Comparison of ENCODE assay signal across 26 cellular contexts in the genomic region with DNA sequence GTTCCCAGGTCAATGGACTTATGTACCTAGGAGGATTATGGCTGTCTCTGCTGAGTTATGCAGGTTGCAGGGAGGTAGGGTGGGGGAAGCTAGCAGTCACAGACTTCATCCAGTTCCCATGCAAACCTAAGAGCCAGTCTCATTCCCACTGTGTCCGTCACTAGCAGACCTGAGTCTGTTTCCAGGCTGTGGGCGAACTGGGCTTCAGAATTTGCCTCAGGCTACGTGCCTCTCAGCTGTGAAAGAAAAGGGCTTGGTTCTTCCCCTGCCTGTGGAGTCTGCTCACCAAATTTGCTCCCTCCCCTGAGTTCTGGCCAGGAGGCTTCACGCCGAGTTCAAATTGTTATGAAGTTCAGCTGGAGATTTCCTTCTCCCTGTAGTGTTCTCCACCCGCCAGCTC.
"Had no signal": no experiment of that assay in that cellular context is flagged by ENCODE, and none has a peak within 500 bp of the region (broad histone marks: within the 10 kb centered on the region; RNA-seq: fewer than 3 reads in every experiment).

No MANE protein-coding gene starts in this region.

- DNase-seq: activated CD4-positive, alpha-beta T cell treated with anti-CD3 and anti-CD28 coated beads for 48 hours; activated CD4-positive, alpha-beta T cell treated with anti-CD3 and anti-CD28 coated beads, Interleukin-2, amount 50 U/mL, for 1 hour; activated CD4-positive, alpha-beta T cell treated with anti-CD3 and anti-CD28 coated beads, Interleukin-2, amount 50 U/mL, for 48 hours; activated CD8-positive, alpha-beta memory T cell treated with anti-CD3 and anti-CD28 coated beads for 24 hours; activated CD8-positive, alpha-beta T cell treated with anti-CD3 and anti-CD28 coated beads for 36 hours; activated effector memory CD4-positive, alpha-beta T cell treated with Interleukin-2 at 50 U/mL for 16 hours; activated gamma-delta T cell treated with Interleukin-2 at 50 U/mL for 16 hours; activated naive CD4-positive, alpha-beta T cell treated with anti-CD3 and anti-CD28 coated beads, Interleukin-2, amount 50 U/mL, for 16 hours; activated naive CD4-positive, alpha-beta T cell treated with Interleukin-2 at 50 U/mL for 16 hours; activated T-cell treated with anti-CD3 and anti-CD28 coated beads, Interleukin-2, amount 50 U/mL, for 4 hours; amniotic stem cell; anterior cingulate cortex; body of pancreas; caudate nucleus; cortex of kidney; dermis blood vessel endothelial cell; effector CD4-positive, alpha-beta T cell; effector memory CD8-positive, alpha-beta T cell; esophagus squamous epithelium; foreskin melanocyte; heart right ventricle; T-helper 2 cell had no signal

- H3K9me3 ChIP-seq: body of pancreas, esophagus squamous epithelium, gastroesophageal sphincter had no signal

- H3K4me1 ChIP-seq: body of pancreas, esophagus squamous epithelium, gastroesophageal sphincter, heart right ventricle had no signal

- H3K4me3 ChIP-seq: body of pancreas, esophagus squamous epithelium, gastroesophageal sphincter, heart right ventricle had no signal

- H3K27me3 ChIP-seq: body of pancreas, esophagus squamous epithelium, gastroesophageal sphincter, heart right ventricle had no signal

- H3K36me3 ChIP-seq: esophagus squamous epithelium, gastroesophageal sphincter, heart right ventricle had no signal

- H3K27ac ChIP-seq: body of pancreas, epithelial cell of prostate, esophagus squamous epithelium, gastroesophageal sphincter, heart right ventricle had no signal

- ATAC-seq: activated CD8-positive, alpha-beta T cell treated with anti-CD3 and anti-CD28 coated beads for 36 hours; activated T-cell treated with anti-CD3 and anti-CD28 coated beads, Interleukin-2, amount 50 U/mL, for 4 hours; activated T-helper 17 cell treated with anti-CD3 and anti-CD28 coated beads, Interleukin-2, amount 50 U/mL, for 72 hours; body of pancreas; effector memory CD8-positive, alpha-beta T cell; gastroesophageal sphincter; WTC11 had no signal
